9 cellular contexts compared by ENCODE assay signal in genomic region chr6:118890997-118891790, GRCh38.
A peak's percentile ranks its signal among the peaks of the same experiment; 100 is the strongest.
DNase-seq lines count a peak whose midpoint lies in the region; ATAC-seq and TF ChIP-seq lines count a peak whose summit lies in the region.
"Had no signal": no experiment of that assay in that cellular context is flagged by ENCODE, and none has a peak within 500 bp of the region (broad histone marks: within the 10 kb centered on the region; RNA-seq: fewer than 3 reads in every experiment).

No MANE protein-coding gene starts in this region.

- no peaks in the 10 kb centered on the region for H3K27me3 Mint-ChIP-seq in memory B cell

- DNase-seq in SIG-M5 (lab: John Stamatoyannopoulos, UW): peak; percentile 8
- DNase-seq in memory B cell (ENCODE audit: low spot score in 2 of 2): peak; percentile 16 to 28
- DNase-seq in pons (ENCODE audit: low spot score): no peak
- no peak for DNase-seq in NCI-H1092 treated with DMSO at 0.1 percent for 48 hours (lab: John Stamatoyannopoulos, UW)
- DNase-seq in LoVo (ENCODE audit: low spot score): no peak
- DNase-seq: NCI-H1417 treated with DMSO at 0.1 percent for 48 hours had no signal

- H3K9me3 Mint-ChIP-seq in memory B cell: no peaks in the 10 kb centered on the region

- peak overlapping the region; percentile 75 for H3K4me3 Mint-ChIP-seq in memory B cell

- peak overlapping the region; percentile 97 for H3K27ac Mint-ChIP-seq in memory B cell

- H3K4me1 Mint-ChIP-seq in memory B cell: peaks cover 49% of the 10 kb centered on the region

- H3K36me3 Mint-ChIP-seq in memory B cell: peaks cover 9% of the 10 kb centered on the region

- ATAC-seq in HG02623 (IDR thresholded peaks at IDR 0.05; ENCODE audit: unreplicated experiment): peak; percentile 19
- peak; percentile 37 for ATAC-seq in memory B cell (ENCODE audit: low read depth)
- ATAC-seq in GM21737 (IDR thresholded peaks at IDR 0.05; ENCODE audit: unreplicated experiment): no peak

- no peak for TF ChIP-seq CTCF in GM12875 (IDR thresholded peaks at IDR 0.05; ENCODE audit: borderline replicate concordance, insufficient read depth, low read depth, low read length)

- H3K4me3 ChIP-seq in GM12875 (ENCODE audit: low read depth, low read length): peak overlapping the region; percentile 2

Comparison
In these comparisons a context has a peak if more than half of its experiments do, and no peak if none do; other contexts are left out.
1. DNase-seq: peak in SIG-M5 (single experiment) and memory B cell (2 of 2); none in pons (single experiment), NCI-H1092 treated with DMSO at 0.1 percent for 48 hours (single experiment) and LoVo (single experiment).